8 cellular contexts compared by ENCODE assay signal in genomic region chr6:108294297-108294786, GRCh38. TPM values are rescaled to one million over a fixed set of nuclear protein-coding genes. Genes with fewer than 3 reads are reported as not detected.
DNase-seq lines count a peak whose midpoint lies in the region; ATAC-seq, FAIRE-seq and TF ChIP-seq lines count a peak whose summit lies in the region.

No MANE protein-coding gene starts in this region.

- no peak for TF ChIP-seq POLR2A in H1 (IDR thresholded peaks at IDR 0.05; ENCODE audit: control extremely low read depth in 1 of 2, low read depth in 2 of 2, low read length in 2 of 2)

- no peak overlapping the region for H4K91ac ChIP-seq in H1 (replicated peaks; ENCODE audit: insufficient read length, low read length)

- peak overlapping the region; percentile 86 for H3K4me3 ChIP-seq in Loucy (ENCODE audit: low read length, poor library complexity, severe bottlenecking)
- H3K4me3 ChIP-seq in H1 (ENCODE audit: extremely low read depth in 1 of 4, insufficient read depth in 2 of 4, low read depth in 3 of 4, low read length in 4 of 4), result peak overlapping the region; percentile 74 to 94 (median 84)
- peak overlapping the region; percentile 77 for H3K4me3 ChIP-seq in neural cell (ENCODE audit: low read length)

- no peak for DNase-seq in H1 (ENCODE audit: low read depth in 1 of 2, low spot score in 2 of 2)
- DNase-seq in NCI-H748 treated with DMSO at 0.1 percent for 48 hours (lab: John Stamatoyannopoulos, UW), result no peak
- DNase-seq in RKO (ENCODE audit: low spot score), result no peak

- TF ChIP-seq CTCF in C4-2B (conservative IDR thresholded peaks at IDR 0.05), result no peak
- no peak for TF ChIP-seq CTCF in Loucy (conservative IDR thresholded peaks at IDR 0.05; ENCODE audit: low read length)
- TF ChIP-seq CTCF in H1 (IDR thresholded peaks at IDR 0.05; ENCODE audit: control extremely low read depth in 1 of 3, insufficient read depth in 1 of 3, low read depth in 1 of 3, low read length in 3 of 3), result no peak
- no peak for TF ChIP-seq CTCF in neural cell (IDR thresholded peaks at IDR 0.05; ENCODE audit: poor library complexity, severe bottlenecking)

- TF ChIP-seq RAD21 in H1 (IDR thresholded peaks at IDR 0.05 in 1 of 2, conservative IDR thresholded peaks at IDR 0.05 in 1 of 2; ENCODE audit: low read depth in 2 of 2, low read length in 2 of 2) (no peak), neural cell (conservative IDR thresholded peaks at IDR 0.05) (no peak)

- H4K20me1 ChIP-seq in Loucy (ENCODE audit: insufficient read depth, low read length, poor library complexity, severe bottlenecking) (no peaks in the 10 kb centered on the region), H1 (replicated peaks in 1 of 2; ENCODE audit: control insufficient read depth in 1 of 2, insufficient read depth in 2 of 2, low read length in 2 of 2) (no peaks in the 10 kb centered on the region), neural cell (ENCODE audit: insufficient read depth) (no peaks in the 10 kb centered on the region)

- H3K27ac ChIP-seq in C4-2B (peak overlapping the region; percentile 94), H1 (ENCODE audit: low read depth, low read length) (no peak overlapping the region), neural cell (ENCODE audit: low read length) (peak overlapping the region; percentile 77)

- no peak overlapping the region for H2BK15ac ChIP-seq in H1 (ENCODE audit: low read length)

- peak overlapping the region; percentile 83 for H3K4me2 ChIP-seq in Loucy (ENCODE audit: low read depth, low read length, poor library complexity, severe bottlenecking)
- peak overlapping the region; percentile 63 to 87 for H3K4me2 ChIP-seq in H1 (ENCODE audit: insufficient read depth in 1 of 2, low read depth in 2 of 2, low read length in 2 of 2)
- no peak overlapping the region for H3K4me2 ChIP-seq in neural cell (ENCODE audit: low read length)

- POLR2A ChIA-PET in H1 (lab: Charles Lee; ENCODE audit: partially characterized antibody), result interaction anchor here (0.6 to 2.0 kb wide), 6 partner anchors 10 to 379 kb away, joined by 3 to 19 read pairs (median 4); partner anchors contain the start of gene SNX3

- H3K36me3 ChIP-seq in Loucy (ENCODE audit: insufficient read depth, low read length) (no peaks in the 10 kb centered on the region), H1 (ENCODE audit: control insufficient read depth in 2 of 4, insufficient read depth in 4 of 4, low read length in 3 of 4) (no peaks in the 10 kb centered on the region), neural cell (ENCODE audit: insufficient read depth, low read length) (no peaks in the 10 kb centered on the region)

- H3K79me1 ChIP-seq in H1 (ENCODE audit: low read depth, low read length), result no peaks in the 10 kb centered on the region

- H3K23ac ChIP-seq in H1 (ENCODE audit: insufficient read length), result no peak overlapping the region

- H3K18ac ChIP-seq in H1 (ENCODE audit: extremely low read depth, low read length), result no peak overlapping the region

- H4K8ac ChIP-seq in H1 (ENCODE audit: extremely low read depth, insufficient read depth, low read length), result no peak overlapping the region

- H2BK120ac ChIP-seq in H1 (replicated peaks; ENCODE audit: low read depth, low read length), result no peak overlapping the region

- H2AFZ ChIP-seq in Loucy (ENCODE audit: low read length), result peak overlapping the region; percentile 86
- peak overlapping the region; percentile 90 for H2AFZ ChIP-seq in H1 (ENCODE audit: low read length)
- peak overlapping the region; percentile 90 for H2AFZ ChIP-seq in neural cell (ENCODE audit: low read depth, low read length)

- peak overlapping the region; percentile 98; the same call in 1 of the 2 replicates for H2BK5ac ChIP-seq in H1 (ENCODE audit: low read depth, low read length)

- H3K79me2 ChIP-seq in Loucy (ENCODE audit: insufficient read depth, low read length), result peaks cover 25% of the 10 kb centered on the region
- H3K79me2 ChIP-seq in H1 (ENCODE audit: control insufficient read depth in 1 of 2, insufficient read depth in 2 of 2, low read length in 2 of 2), result peaks cover 0 to 5% of the 10 kb centered on the region in 2 experiments; a peak in 1 of 4 replicates
- H3K79me2 ChIP-seq in neural cell (replicated peaks; ENCODE audit: insufficient read depth, low read length), result peaks cover 9% of the 10 kb centered on the region

- no peak overlapping the region for H2AK5ac ChIP-seq in H1 (ENCODE audit: low read depth, low read length)

- no peak overlapping the region for H3K56ac ChIP-seq in H1 (replicated peaks; ENCODE audit: insufficient read length, low read depth, low read length)

- no peaks in the 10 kb centered on the region for H3K9me3 ChIP-seq in Loucy (ENCODE audit: insufficient read depth, low read depth, low read length)
- no peaks in the 10 kb centered on the region for H3K9me3 ChIP-seq in H1 (ENCODE audit: insufficient read depth in 2 of 2, low read depth in 1 of 2, low read length in 1 of 2)
- no peaks in the 10 kb centered on the region for H3K9me3 ChIP-seq in neural cell (ENCODE audit: low read length)

- FAIRE-seq in H1 (lab: Jason Lieb, UNC), result no peak

- ATAC-seq in GM21528 (IDR thresholded peaks at IDR 0.05; ENCODE audit: low FRiP score, unreplicated experiment) (peak; percentile 34), esophagus mucosa (no peak)

- H3K4me1 ChIP-seq in Loucy (ENCODE audit: insufficient read depth, low read length, poor library complexity, severe bottlenecking) (peaks cover 29% of the 10 kb centered on the region), H1 (replicated peaks in 1 of 4; ENCODE audit: control insufficient read depth in 3 of 4, insufficient read depth in 4 of 4, low read length in 3 of 4) (0 out of 7 replicates have a peak, but pooled peaks cover 0 to 2% (median 0%) of the 10 kb centered on the region in 4 experiments)

- H3K14ac ChIP-seq in H1 (ENCODE audit: insufficient read length), result no peak overlapping the region

- no peaks in the 10 kb centered on the region for H3K9me2 ChIP-seq in Loucy (replicated peaks; ENCODE audit: low read depth, low read length)
- no peaks in the 10 kb centered on the region for H3K9me2 ChIP-seq in neural cell (ENCODE audit: insufficient read depth, low read length)

- no peaks in the 10 kb centered on the region for H3K27me3 ChIP-seq in Loucy (ENCODE audit: insufficient read depth, low read length, poor library complexity, severe bottlenecking)
- no peaks in the 10 kb centered on the region for H3K27me3 ChIP-seq in H1 (replicated peaks in 1 of 4; ENCODE audit: control insufficient read depth in 3 of 4, extremely low read depth in 1 of 4, insufficient read depth in 3 of 4, low read length in 3 of 4)
- H3K27me3 ChIP-seq in neural cell (ENCODE audit: insufficient read depth, low read depth, low read length), result no peaks in the 10 kb centered on the region

- H2BK20ac ChIP-seq in H1 (ENCODE audit: low read length), result no peak overlapping the region

- peak overlapping the region; percentile 60; the same call in 1 of the 2 replicates for H2BK12ac ChIP-seq in H1 (ENCODE audit: low read depth, low read length)

- peaks cover 7% of the 10 kb centered on the region; the same call in 1 of the 2 replicates for H3F3A ChIP-seq in Loucy (ENCODE audit: low read depth)
- H3F3A ChIP-seq in neural cell (ENCODE audit: insufficient read depth, low read length, poor library complexity, severe bottlenecking), result no peaks in the 10 kb centered on the region

- TF ChIP-seq EP300 in H1 (IDR thresholded peaks at IDR 0.05; ENCODE audit: borderline replicate concordance in 1 of 2, low read depth in 2 of 2, low read length in 2 of 2) (no peak), neural cell (conservative IDR thresholded peaks at IDR 0.05; ENCODE audit: poor library complexity, severe bottlenecking) (no peak)

- CTCF ChIA-PET in H1 (lab: Charles Lee; ENCODE audit: partially characterized antibody), result interaction anchor here (0.8 to 1.2 kb wide), 2 partner anchors 11 to 48 kb away, joined by 3 to 5 read pairs; no protein-coding TSS in a partner anchor

- 31% methylated on average over 22 of the region's 22 CpGs; no CpG with 5 or more reads in 1 of the 2 experiments for WGBS in H1 (ENCODE audit: extremely low coverage in 1 of 2, insufficient coverage in 1 of 2, insufficient read length in 1 of 2, insufficient replicate concordance in 2 of 2, low coverage in 1 of 2, low lambda C conversion rate in 2 of 2, missing lambda C conversion rate in 1 of 2), 2 experiments

- H4K5ac ChIP-seq in H1 (ENCODE audit: insufficient read length, low read depth, low read length), result no peak overlapping the region

- no peaks in the 10 kb centered on the region for H3K23me2 ChIP-seq in H1 (ENCODE audit: low read depth, low read length)

- no peak overlapping the region for H3K4ac ChIP-seq in H1 (replicated peaks; ENCODE audit: insufficient read length, low read depth, low read length)

- H3K9ac ChIP-seq in Loucy (ENCODE audit: low read depth, low read length, poor library complexity, severe bottlenecking), result peak overlapping the region; percentile 90
- H3K9ac ChIP-seq in H1 (replicated peaks in 1 of 4; ENCODE audit: extremely low read depth in 1 of 4, low read depth in 3 of 4, low read length in 3 of 4), result peak overlapping the region in 2 of 4 experiments; percentile 86 to 89; a peak in 3 of 7 replicates
- peak overlapping the region; percentile 80 for H3K9ac ChIP-seq in neural cell (ENCODE audit: low read length)

TF ChIP-seq in neural cell, 6 proteins besides CTCF, POLR2A, EP300 and RAD21 (continues in another document):
- TF ChIP-seq POLR2AphosphoS5 (IDR thresholded peaks at IDR 0.05), result no peak

RNA-seq across cellular contexts. Expression of gene AFG1L, which starts 0.5 kb away (rescaled TPM):
- 5.7 and 7.8 TPM in 2 replicates for total RNA-seq in H1 (2021; fragmentation: NEBNext Ultra II Directional; extraction: Animal tissue kit (Norgen Biotek cat#: 25700))
- polyA plus RNA-seq in H1 (2011; rRNA removed) (0.98 and 1.2 TPM in 2 replicates), neural cell (3.3 and 4.5 TPM in 2 replicates)
- polyA plus RNA-seq in H1 (2011; cell fraction: cytosol; rRNA removed), result 1.2 TPM
- 4.1 TPM for polyA plus RNA-seq in H1 (2011; cell fraction: nucleus; rRNA removed)
- polyA plus RNA-seq in H1 (2012, experiment 1 of 2), result 2.1 to 4.4 TPM (median 3.1 TPM) in 4 replicates
- polyA plus RNA-seq in H1 (2012, experiment 2 of 2), result 0.33 TPM
- polyA plus RNA-seq in H1 (2013, experiment 1 of 2), result 1.9 TPM
- polyA plus RNA-seq in H1 (2013, experiment 2 of 2), result 2.0 TPM
- polyA minus RNA-seq in H1 (2011; rRNA and poly(A)+ RNA removed), result 5.5 and 6.1 TPM in 2 replicates
- 7.9 TPM for polyA minus RNA-seq in H1 (2011; cell fraction: cytosol; rRNA and poly(A)+ RNA removed)
- 14.0 TPM for polyA minus RNA-seq in H1 (2011; cell fraction: nucleus; rRNA and poly(A)+ RNA removed)
- 13.6 and 14.8 TPM in 2 replicates for polyA minus RNA-seq in neural cell
- 7.6 TPM for total RNA-seq in esophagus mucosa

RNA-seq across cellular contexts. Expression of gene SNX3, which starts 33.5 kb away (rescaled TPM):
- 72.5 and 72.7 TPM in 2 replicates for total RNA-seq in H1 (2021; fragmentation: NEBNext Ultra II Directional; extraction: Animal tissue kit (Norgen Biotek cat#: 25700))
- polyA plus RNA-seq in H1 (2011; rRNA removed), result 97.0 and 150 TPM in 2 replicates
- polyA plus RNA-seq in H1 (2011; cell fraction: cytosol; rRNA removed), result 98.9 TPM
- 13.1 TPM for polyA plus RNA-seq in H1 (2011; cell fraction: nucleus; rRNA removed)
- 39.4 to 83.4 TPM (median 45.0 TPM) in 4 replicates for polyA plus RNA-seq in H1 (2012, experiment 1 of 2)
- 64.3 TPM for polyA plus RNA-seq in H1 (2012, experiment 2 of 2)
- polyA plus RNA-seq in H1 (2013, experiment 1 of 2), result 80.3 TPM
- polyA plus RNA-seq in H1 (2013, experiment 2 of 2), result 80.8 TPM
- polyA minus RNA-seq in H1 (2011; rRNA and poly(A)+ RNA removed), result 23.6 and 40.3 TPM in 2 replicates
- polyA minus RNA-seq in H1 (2011; cell fraction: cytosol; rRNA and poly(A)+ RNA removed), result 25.8 TPM
- 17.2 TPM for polyA minus RNA-seq in H1 (2011; cell fraction: nucleus; rRNA and poly(A)+ RNA removed)
- polyA plus RNA-seq in neural cell, result 116 and 135 TPM in 2 replicates
- 60.1 and 69.1 TPM in 2 replicates for polyA minus RNA-seq in neural cell
- total RNA-seq in esophagus mucosa, result 107 TPM
